23 cellular contexts compared by ENCODE assay signal in the genomic region with DNA sequence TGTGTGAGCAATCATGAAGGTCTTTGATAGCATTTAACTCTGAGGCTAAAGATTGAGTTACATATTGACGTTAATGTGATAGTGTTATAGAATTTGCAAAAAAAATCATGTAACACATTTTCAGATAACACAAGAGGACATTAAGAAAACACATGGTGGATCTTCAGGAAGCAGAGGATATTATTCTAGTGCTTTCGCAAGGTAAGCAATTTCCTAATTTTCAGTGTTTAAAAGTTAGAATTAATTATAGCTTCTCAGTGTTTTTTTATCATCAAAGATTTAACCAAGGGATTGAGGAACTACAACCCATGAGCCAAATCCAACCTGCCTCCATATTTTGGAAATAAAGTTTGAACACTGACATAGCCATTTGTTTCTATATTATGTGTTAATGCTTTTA.
"Had no signal": no experiment of that assay in that cellular context is flagged by ENCODE, and none has a peak within 500 bp of the region (broad histone marks: within the 10 kb centered on the region; RNA-seq: fewer than 3 reads in every experiment).

No MANE protein-coding gene starts in this region.

- H2AFZ ChIP-seq: neural progenitor cell had no signal

- DNase-seq: islet precursor cell; left ventricle myocardium inferior; naive B cell; natural killer cell; nephron progenitor cell; occipital lobe; ovary; sigmoid colon; small intestine; spleen; stimulated activated CD4-positive, alpha-beta T cell treated with anti-CD3 and anti-CD28 coated beads, Interleukin-4, amount 100 ng/mL, for 24 hours; stimulated activated naive CD4-positive, alpha-beta T cell; tibial artery; trophoblast cell; upper lobe of right lung had no signal

- H3K36me3 ChIP-seq: ovary had no signal

- FAIRE-seq: urothelium cell line had no signal

- H3K27ac ChIP-seq: left ventricle myocardium inferior, neural progenitor cell, neutrophil, ovary, right atrium auricular region, sigmoid colon, spleen, suprapubic skin, thoracic aorta, tibial artery, upper lobe of right lung had no signal

- H3K27me3 ChIP-seq: neural progenitor cell, neutrophil, ovary, right atrium auricular region, sigmoid colon, spleen, suprapubic skin, tibial artery, upper lobe of right lung had no signal

- H3K9me3 ChIP-seq: left ventricle myocardium inferior, neutrophil, ovary, right atrium auricular region, sigmoid colon, spleen, suprapubic skin, thoracic aorta, tibial artery, upper lobe of right lung had no signal

- H3K9ac ChIP-seq: neural progenitor cell had no signal

- H3K4me2 ChIP-seq: neural progenitor cell had no signal

- H3K4me1 ChIP-seq: neural progenitor cell, right atrium auricular region, sigmoid colon, suprapubic skin, tibial artery, upper lobe of right lung had no signal

- ATAC-seq: natural killer cell; stimulated activated effector memory CD8-positive, alpha-beta T cell treated with anti-CD3 and anti-CD28 coated beads, Interleukin-12 subunit alpha, Interleukin-12 subunit beta, amount 100 ng/mL, for 72 hours; upper lobe of right lung had no signal

- H3K4me3 ChIP-seq: left ventricle myocardium inferior, lung, neural progenitor cell, ovary, right atrium auricular region, sigmoid colon, spleen, suprapubic skin, thoracic aorta, tibial artery, upper lobe of right lung had no signal
